15 cellular contexts compared by ENCODE assay signal in genomic region chr13:25329706-25330105, GRCh38. TPM values are rescaled to one million over a fixed set of nuclear protein-coding genes. Genes with fewer than 3 reads are reported as not detected.
DNase-seq lines count a peak whose midpoint lies in the region; TF ChIP-seq lines count a peak whose summit lies in the region.
"Had no signal": no experiment of that assay in that cellular context is flagged by ENCODE, and none has a peak within 500 bp of the region (broad histone marks: within the 10 kb centered on the region; RNA-seq: fewer than 3 reads in every experiment).

No MANE protein-coding gene starts in this region.

- DNase-seq in DMS53 (lab: John Stamatoyannopoulos, UW) (peak; percentile 7), DMS53 treated with DMSO at 0.1 percent for 48 hours (lab: John Stamatoyannopoulos, UW; ENCODE audit: unreplicated experiment) (no peak), RPMI7951 (ENCODE audit: low read depth) (peak; percentile 9), fibroblast of mammary gland (ENCODE audit: low read depth) (peak; percentile 71), renal cortical epithelial cell (ENCODE audit: low read depth) (peak; percentile 48), AML-193 (lab: John Stamatoyannopoulos, UW) (no peak), NCI-H1694 (lab: John Stamatoyannopoulos, UW) (no peak), NCI-H2081 (lab: John Stamatoyannopoulos, UW) (no peak)
- DNase-seq: activated naive CD4-positive, alpha-beta T cell treated with anti-CD3 and anti-CD28 coated beads, Interleukin-2, amount 50 U/mL, for 16 hours; CD4-positive, CD25-positive, alpha-beta regulatory T cell; effector CD8-positive, alpha-beta T cell; immature natural killer cell; right lobe of liver; stimulated activated CD8-positive, alpha-beta memory T cell treated with anti-CD3 and anti-CD28 coated beads, Interleukin-4, amount 100 ng/mL, for 48 hours had no signal

- no peak for TF ChIP-seq CTCF in fibroblast of mammary gland (conservative IDR thresholded peaks at IDR 0.05; ENCODE audit: control insufficient read depth, insufficient read depth, low read depth, low read length)

- no peak overlapping the region for H3K4me3 ChIP-seq in fibroblast of mammary gland (ENCODE audit: control insufficient read depth, low read depth, low read length)
- H3K4me3 ChIP-seq: right lobe of liver, thoracic aorta had no signal

RNA-seq across cellular contexts. Expression of gene NUP58, which starts 28.3 kb away (rescaled TPM):
- total RNA-seq in RPMI7951 (2014; rRNA removed; shearing (Covaris generic)): 53.7 and 54.2 TPM in 2 replicates
- 60.9 and 86.1 TPM in 2 replicates for total RNA-seq in renal cortical epithelial cell

RNA-seq across cellular contexts. Expression of gene ATP8A2, which starts 42.1 kb away (rescaled TPM):
- 1.3 TPM in 2 replicates for total RNA-seq in RPMI7951 (2014; rRNA removed; shearing (Covaris generic))
- 2.7 and 12.3 TPM in 2 replicates for total RNA-seq in renal cortical epithelial cell
- total RNA-seq: right lobe of liver had no signal

RNA-seq across cellular contexts. Expression of gene MTMR6, which starts 42.4 kb away (rescaled TPM):
- 40.8 and 46.0 TPM in 2 replicates for total RNA-seq in RPMI7951 (2014; rRNA removed; shearing (Covaris generic))
- total RNA-seq in renal cortical epithelial cell: 25.3 and 43.9 TPM in 2 replicates

Comparison
In these comparisons a context has a peak if more than half of its experiments do, and no peak if none do; other contexts are left out.
1. DNase-seq: peak in DMS53 (single experiment), RPMI7951 (single experiment), fibroblast of mammary gland (single experiment) and renal cortical epithelial cell (single experiment); none in DMS53 treated with DMSO at 0.1 percent for 48 hours (single experiment), AML-193 (0 of 2), NCI-H1694 (single experiment) and NCI-H2081 (0 of 2).